In the genomic region with DNA sequence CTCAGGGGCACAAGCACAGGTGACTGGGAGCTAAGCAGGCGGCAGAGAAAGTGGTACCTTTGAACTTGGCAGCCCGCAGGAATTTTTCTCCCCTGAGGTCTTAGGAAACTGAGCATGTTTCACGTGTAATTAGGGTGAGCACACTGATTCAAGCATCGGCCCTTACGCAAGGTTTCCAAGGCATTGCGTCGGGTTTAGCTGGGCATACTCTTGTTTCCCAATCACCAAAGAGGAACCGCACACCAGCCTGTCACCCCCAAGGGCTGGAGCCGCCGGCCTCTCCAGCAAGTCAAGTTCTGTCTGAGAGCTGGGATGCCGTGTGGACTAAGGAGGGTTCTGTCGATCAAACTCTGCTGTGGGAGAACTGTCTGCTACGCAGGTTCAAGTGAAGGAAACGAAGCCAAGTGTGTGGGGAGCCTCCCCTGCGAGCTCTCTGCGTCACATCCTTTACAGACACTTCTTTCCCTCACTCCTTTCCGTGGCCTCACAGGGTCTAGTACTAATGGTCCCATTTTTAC, we compare ENCODE assay signal across 10 cellular contexts. TPM values are rescaled to one million over a fixed set of nuclear protein-coding genes. Genes with fewer than 3 reads are reported as not detected.
A peak's percentile ranks its signal among the peaks of the same experiment; 100 is the strongest.
DNase-seq lines count a peak whose midpoint lies in the region; ATAC-seq and TF ChIP-seq lines count a peak whose summit lies in the region.
"Had no signal": no experiment of that assay in that cellular context is flagged by ENCODE, and none has a peak within 500 bp of the region (broad histone marks: within the 10 kb centered on the region; RNA-seq: fewer than 3 reads in every experiment).

No MANE protein-coding gene starts in this region.

- peaks cover 29% of the 10 kb centered on the region for H3K4me1 Mint-ChIP-seq in endothelial cell (ENCODE audit: unreplicated experiment)
- H3K4me1 Mint-ChIP-seq in mesothelial cell of epicardium, result peaks cover 30% of the 10 kb centered on the region
- peaks cover 20 to 30% of the 10 kb centered on the region in 2 donors for H3K4me1 Mint-ChIP-seq in stimulated activated naive B cell treated with anti-CD40 and anti-IgM and Interleukin-4, amounts not matched to agents 10 μg/mL and 1 μg/mL and 100 μg/mL, for 72 hours

- H3K9me3 ChIP-seq in NT2/D1 (ENCODE audit: insufficient read depth, low read length) (no peaks in the 10 kb centered on the region), tibial artery (peaks cover 0 to 4% (median 0%) of the 10 kb centered on the region in 3 donors)

- peak overlapping the region; percentile 58 to 96 for H3K27ac ChIP-seq in tibial artery

- H3K4me3 Mint-ChIP-seq in endothelial cell (ENCODE audit: unreplicated experiment), result no peak overlapping the region
- no peak overlapping the region for H3K4me3 Mint-ChIP-seq in mesothelial cell of epicardium
- no peak overlapping the region for H3K4me3 Mint-ChIP-seq in stimulated activated naive B cell treated with anti-CD40 and anti-IgM and Interleukin-4, amounts not matched to agents 10 μg/mL and 1 μg/mL and 100 μg/mL, for 72 hours

- H3K27ac Mint-ChIP-seq in endothelial cell (ENCODE audit: unreplicated experiment) (peak overlapping the region; percentile 94), mesothelial cell of epicardium (peak overlapping the region; percentile 98)
- no peak overlapping the region for H3K27ac Mint-ChIP-seq in stimulated activated naive B cell treated with anti-CD40 and anti-IgM and Interleukin-4, amounts not matched to agents 10 μg/mL and 1 μg/mL and 100 μg/mL, for 72 hours

- H3K4me3 ChIP-seq in NT2/D1 (ENCODE audit: insufficient read length, low read depth) (no peak overlapping the region), tibial artery (no peak overlapping the region)

- no peak for ATAC-seq in stimulated activated naive B cell treated with anti-CD40 and anti-IgM and Interleukin-4, amounts not matched to agents 10 μg/mL and 1 μg/mL and 100 μg/mL, for 72 hours (replicated peaks)
- ATAC-seq in GM21526 (IDR thresholded peaks at IDR 0.05; ENCODE audit: low FRiP score, unreplicated experiment), result no peak

- H3K27me3 Mint-ChIP-seq in endothelial cell (ENCODE audit: unreplicated experiment) (peaks cover 6% of the 10 kb centered on the region), mesothelial cell of epicardium (ENCODE audit: low read depth) (no peaks in the 10 kb centered on the region)
- H3K27me3 Mint-ChIP-seq in stimulated activated naive B cell treated with anti-CD40 and anti-IgM and Interleukin-4, amounts not matched to agents 10 μg/mL and 1 μg/mL and 100 μg/mL, for 72 hours, result no peaks in the 10 kb centered on the region

- H3K36me3 Mint-ChIP-seq in endothelial cell (ENCODE audit: low read depth, unreplicated experiment), result peaks cover 30% of the 10 kb centered on the region
- peaks cover 32% of the 10 kb centered on the region for H3K36me3 Mint-ChIP-seq in mesothelial cell of epicardium
- H3K36me3 Mint-ChIP-seq in stimulated activated naive B cell treated with anti-CD40 and anti-IgM and Interleukin-4, amounts not matched to agents 10 μg/mL and 1 μg/mL and 100 μg/mL, for 72 hours, result peaks cover 37 to 60% of the 10 kb centered on the region in 2 donors

- TF ChIP-seq CTCF in endothelial cell (IDR thresholded peaks at IDR 0.05; ENCODE audit: unreplicated experiment) (no peak), mesothelial cell of epicardium (IDR thresholded peaks at IDR 0.05; ENCODE audit: unreplicated experiment) (no peak), tibial artery (IDR thresholded peaks at IDR 0.05) (no peak)

- intact Hi-C loops in tibial artery (cut with DNase I; ENCODE audit: low total_unique reads), result no loop called here

- H3K9ac ChIP-seq in NT2/D1 (ENCODE audit: insufficient read length, low read depth), result peak overlapping the region; percentile 6

- H3K27me3 ChIP-seq in NT2/D1 (ENCODE audit: insufficient read depth, insufficient read length) (no peaks in the 10 kb centered on the region), tibial artery (no peaks in the 10 kb centered on the region)

- no peaks in the 10 kb centered on the region for H3K9me3 Mint-ChIP-seq in endothelial cell (ENCODE audit: unreplicated experiment)
- H3K9me3 Mint-ChIP-seq in mesothelial cell of epicardium, result peaks cover 5% of the 10 kb centered on the region
- peaks cover 0 to 5% of the 10 kb centered on the region in 2 donors for H3K9me3 Mint-ChIP-seq in stimulated activated naive B cell treated with anti-CD40 and anti-IgM and Interleukin-4, amounts not matched to agents 10 μg/mL and 1 μg/mL and 100 μg/mL, for 72 hours

- H3K36me3 ChIP-seq in NT2/D1 (ENCODE audit: insufficient read depth, insufficient read length, low read length) (peaks cover 34% of the 10 kb centered on the region), tibial artery (peaks cover 6 to 27% (median 16%) of the 10 kb centered on the region in 3 donors)

- DNase-seq in NT2/D1 (ENCODE audit: low read depth, low spot score), result no peak
- no peak for DNase-seq in endothelial cell (ENCODE audit: low spot score)
- DNase-seq in mesothelial cell of epicardium (ENCODE audit: low spot score in 2 of 2, unreplicated experiment in 2 of 2), result no peak
- DNase-seq in tibial artery, result peak; percentile 75 to 83
- no peak for DNase-seq in OCI-M2 (lab: John Stamatoyannopoulos, UW; ENCODE audit: unreplicated experiment)
- DNase-seq in stimulated activated naive B cell treated with anti-CD40 and anti-IgM and Interleukin-4, amounts not matched to agents 10 μg/mL and 1 μg/mL and 100 μg/mL, for 72 hours, result no peak
- no peak for DNase-seq in activated CD8-positive, alpha-beta memory T cell treated with anti-CD3 and anti-CD28 coated beads for 24 hours
- DNase-seq: activated T-cell treated with anti-CD3 and anti-CD28 coated beads, Interleukin-2, amount 50 U/mL, for 1 hour; NCI-H1105 had no signal

- H3K4me1 ChIP-seq in NT2/D1 (ENCODE audit: insufficient read depth, insufficient read length) (no peaks in the 10 kb centered on the region), tibial artery (peaks cover 0 to 85% (median 30%) of the 10 kb centered on the region in 4 donors)

RNA-seq across cellular contexts. Expression of gene ERGIC1, which starts 53.0 kb away (rescaled TPM):
- total RNA-seq in endothelial cell (ENCODE audit: unreplicated experiment), result 67.1 TPM
- 107 to 110 TPM (median 109 TPM) in 3 replicates for total RNA-seq in mesothelial cell of epicardium

Comparison
In these comparisons a context has a peak if more than half of its experiments do, and no peak if none do; other contexts are left out.
1. DNase-seq: peak in tibial artery (2 of 2); none in NT2/D1 (single experiment), endothelial cell (single experiment), mesothelial cell of epicardium (0 of 2), OCI-M2 (single experiment), stimulated activated naive B cell treated with anti-CD40 and anti-IgM and Interleukin-4, amounts not matched to agents 10 μg/mL and 1 μg/mL and 100 μg/mL, for 72 hours (single experiment) and activated CD8-positive, alpha-beta memory T cell treated with anti-CD3 and anti-CD28 coated beads for 24 hours (single experiment).